19 cellular contexts compared by ENCODE assay signal in genomic region chr15:37137221-37137620, GRCh38. TPM values are rescaled to one million over a fixed set of nuclear protein-coding genes. Genes with fewer than 3 reads are reported as not detected.
"Had no signal": no experiment of that assay in that cellular context is flagged by ENCODE, and none has a peak within 500 bp of the region (broad histone marks: within the 10 kb centered on the region; RNA-seq: fewer than 3 reads in every experiment).

No MANE protein-coding gene starts in this region.

- H2AFZ ChIP-seq: neural progenitor cell had no signal

- DNase-seq: colonic mucosa; effector memory CD4-positive, alpha-beta T cell; gastrocnemius medialis; head of caudate nucleus; kidney; mesenchymal stem cell; midbrain; naive thymus-derived CD4-positive, alpha-beta T cell; right cardiac atrium; sigmoid colon; stimulated activated CD4-positive, alpha-beta T cell treated with anti-CD3 and anti-CD28 coated beads, Interleukin-4, amount 100 ng/mL, for 4 hours; stimulated activated naive CD8-positive, alpha-beta T cell treated with anti-CD3 and anti-CD28 coated beads, Interleukin-15, Interleukin-2, amounts not matched to agents 100 U/mL and 50 U/mL, for 24 hours; substantia nigra; testis; tibial artery had no signal

- H3K9ac ChIP-seq: neural progenitor cell had no signal

- H3K27ac ChIP-seq: colonic mucosa, esophagus muscularis mucosa, gastrocnemius medialis, neural progenitor cell, prostate gland, sigmoid colon, testis, tibial artery had no signal

- H3K9me3 ChIP-seq: colonic mucosa, esophagus muscularis mucosa, gastrocnemius medialis, prostate gland, sigmoid colon, testis, tibial artery had no signal

- H3K36me3 ChIP-seq: colonic mucosa, esophagus muscularis mucosa, gastrocnemius medialis, neural progenitor cell, prostate gland, sigmoid colon, tibial artery had no signal

- H3K4me2 ChIP-seq: neural progenitor cell had no signal

- H3K4me1 ChIP-seq: colonic mucosa, gastrocnemius medialis, prostate gland, testis, tibial artery had no signal

- H3K4me3 ChIP-seq: colonic mucosa, esophagus muscularis mucosa, gastrocnemius medialis, lung, neural progenitor cell, prostate gland, sigmoid colon, testis, tibial artery had no signal

- H3K27me3 ChIP-seq: colonic mucosa, esophagus muscularis mucosa, gastrocnemius medialis, neural progenitor cell, sigmoid colon, testis, tibial artery had no signal

RNA-seq across cellular contexts. Expression of gene MEIS2, which starts 36.9 kb away (rescaled TPM):
- polyA plus RNA-seq: naive thymus-derived CD4-positive, alpha-beta T cell had no signal
